8 cellular contexts compared by ENCODE assay signal in the genomic region with DNA sequence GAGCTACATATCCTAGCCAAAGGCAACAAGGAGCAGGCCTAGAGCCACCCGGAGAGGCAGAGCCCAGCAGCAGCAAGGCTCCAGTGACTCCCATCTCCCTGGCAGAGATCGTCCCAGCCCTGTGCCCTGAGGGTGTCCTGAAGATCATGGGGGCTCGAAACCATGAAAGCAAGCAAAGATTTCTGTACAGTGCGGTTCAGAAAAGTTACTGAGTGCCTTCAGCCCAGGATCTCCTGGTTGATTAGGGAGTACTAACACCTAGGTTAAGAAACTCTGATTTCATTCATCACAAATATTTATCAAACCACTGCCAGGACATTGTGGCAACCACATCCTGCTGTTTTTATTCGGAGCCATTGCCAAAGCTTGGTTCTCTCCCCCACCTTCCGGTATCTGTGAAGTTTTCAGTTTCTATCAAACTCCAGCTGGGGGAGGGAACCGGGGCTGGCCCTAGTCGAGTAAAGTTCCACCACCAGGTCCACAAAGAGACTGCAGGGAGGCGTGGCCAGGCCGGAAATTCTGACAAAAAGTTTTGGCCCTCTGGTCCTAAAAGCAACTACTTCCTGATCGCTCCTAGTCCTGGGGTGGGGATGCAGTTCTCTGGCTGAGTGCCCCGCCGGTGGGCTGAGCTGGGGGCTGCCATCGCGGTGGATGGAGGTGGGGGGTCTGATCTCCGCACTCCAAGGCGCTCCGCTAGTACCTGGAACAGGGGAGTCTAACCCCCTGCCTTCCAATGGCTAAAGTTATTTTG. TPM values are rescaled to one million over a fixed set of nuclear protein-coding genes. Genes with fewer than 3 reads are reported as not detected.
DNase-seq lines count a peak whose midpoint lies in the region; ATAC-seq and TF ChIP-seq lines count a peak whose summit lies in the region.

No MANE protein-coding gene starts in this region.

- H3K9me3 Mint-ChIP-seq in activated B cell treated with CpG ODN at 0.5 μM for 24 hours = no peaks in the 10 kb centered on the region

- peak overlapping the region; percentile 65 for H3K4me3 ChIP-seq in GM06990 (replicated peaks; ENCODE audit: low read depth, low read length)

- H3K27me3 ChIP-seq in GM06990 (replicated peaks; ENCODE audit: control insufficient read depth, insufficient read depth, low read length) = no peaks in the 10 kb centered on the region

- peak overlapping the region; percentile 86 for H3K27ac Mint-ChIP-seq in activated B cell treated with CpG ODN at 0.5 μM for 24 hours

- DNase-seq in GM06990 (ENCODE audit: extremely low read depth, insufficient read length) (peak; percentile 81), activated B cell treated with CpG ODN at 0.5 μM for 24 hours (peak; percentile 72), islet precursor cell (peak; percentile 93), NCI-H446 (lab: John Stamatoyannopoulos, UW) (no peak)
- DNase-seq in central memory CD4-positive, alpha-beta T cell = peak; percentile 95
- peak; percentile 89 to 90 (median 89) for DNase-seq in stimulated activated CD4-positive, alpha-beta T cell treated with anti-CD3 and anti-CD28 coated beads, Interleukin-12 subunit alpha, Interleukin-12 subunit beta, amount 100 ng/mL, for 48 hours (ENCODE audit: low read depth in 2 of 3, low spot score in 1 of 3)

- peak overlapping the region; percentile 85 for H3K27ac ChIP-seq in KOPT-K1 (ENCODE audit: low read depth, low read length, poor library complexity, severe bottlenecking)

- H3K4me1 Mint-ChIP-seq in activated B cell treated with CpG ODN at 0.5 μM for 24 hours = peaks cover 54% of the 10 kb centered on the region

- POLR2A ChIA-PET in activated B cell treated with CpG ODN at 0.5 μM for 24 hours (lab: Charles Lee) = interaction anchor here (0.6 to 5.7 kb wide), 18 partner anchors 8 to 992 kb away, joined by 3 to 39 read pairs (median 9); partner anchors contain the start of genes ACAD9, CNBP and COPG1

- TF ChIP-seq CTCF in GM06990 (IDR thresholded peaks at IDR 0.05; ENCODE audit: insufficient read depth, low read length, poor library complexity, severe bottlenecking) (peak; percentile 7), activated B cell treated with CpG ODN at 0.5 μM for 24 hours (IDR thresholded peaks at IDR 0.05) (no peak)

- CTCF ChIA-PET in activated B cell treated with CpG ODN at 0.5 μM for 24 hours (lab: Charles Lee) = interaction anchor here (1.0 to 3.7 kb wide), 5 partner anchors 42 to 196 kb away, joined by 3 to 21 read pairs (median 5); a partner anchor contains a TSS

- intact Hi-C loops in activated B cell treated with CpG ODN at 0.5 μM for 24 hours (cut with micrococcal nuclease) = loop anchor here (1.0 to 5.0 kb wide), 13 partner anchors 41 to 992 kb away; partner anchors contain the start of genes COPG1, HMCES, ISY1 and MBD4

- ATAC-seq in GM21825 (IDR thresholded peaks at IDR 0.05; ENCODE audit: unreplicated experiment) = peak; percentile 66
- ATAC-seq in activated B cell treated with CpG ODN at 0.5 μM for 24 hours (ENCODE audit: low read depth) = peak; percentile 65

- H3K9me3 ChIP-seq in KOPT-K1 (ENCODE audit: insufficient read depth, low read length, poor library complexity, severe bottlenecking) = no peaks in the 10 kb centered on the region

- H3K36me3 ChIP-seq in GM06990 (ENCODE audit: control insufficient read depth, insufficient read depth, low read length) (peaks cover 3% of the 10 kb centered on the region), KOPT-K1 (ENCODE audit: insufficient read depth, low read length) (0 out of 2 replicates have a peak, but pooled peaks cover 5% of the 10 kb centered on the region)

- peaks cover 18% of the 10 kb centered on the region for H3K36me3 Mint-ChIP-seq in activated B cell treated with CpG ODN at 0.5 μM for 24 hours (ENCODE audit: low read depth)

- peak overlapping the region; percentile 87 for H3K4me3 Mint-ChIP-seq in activated B cell treated with CpG ODN at 0.5 μM for 24 hours

- H3K27me3 Mint-ChIP-seq in activated B cell treated with CpG ODN at 0.5 μM for 24 hours = no peaks in the 10 kb centered on the region

RNA-seq across cellular contexts. Expression of gene RAB43, which starts 1.2 kb away (rescaled TPM):
- 9.8 and 12.8 TPM in 2 replicates for total RNA-seq in activated B cell treated with CpG ODN at 0.5 μM for 24 hours

RNA-seq across cellular contexts. Expression of gene ISY1, which starts 40.4 kb away (rescaled TPM):
- 47.7 and 52.9 TPM in 2 replicates for total RNA-seq in activated B cell treated with CpG ODN at 0.5 μM for 24 hours

RNA-seq across cellular contexts. Expression of gene GP9, which starts 59.9 kb away (rescaled TPM):
- total RNA-seq in activated B cell treated with CpG ODN at 0.5 μM for 24 hours = not detected in 2 replicates

Comparison
In these comparisons a context has a peak if more than half of its experiments do, and no peak if none do; other contexts are left out.
1. DNase-seq: peak in GM06990 (single experiment), activated B cell treated with CpG ODN at 0.5 μM for 24 hours (single experiment), central memory CD4-positive, alpha-beta T cell (single experiment), islet precursor cell (single experiment) and stimulated activated CD4-positive, alpha-beta T cell treated with anti-CD3 and anti-CD28 coated beads, Interleukin-12 subunit alpha, Interleukin-12 subunit beta, amount 100 ng/mL, for 48 hours (3 of 3); none in NCI-H446 (0 of 2).